13 cellular contexts compared by ENCODE assay signal in the genomic region with DNA sequence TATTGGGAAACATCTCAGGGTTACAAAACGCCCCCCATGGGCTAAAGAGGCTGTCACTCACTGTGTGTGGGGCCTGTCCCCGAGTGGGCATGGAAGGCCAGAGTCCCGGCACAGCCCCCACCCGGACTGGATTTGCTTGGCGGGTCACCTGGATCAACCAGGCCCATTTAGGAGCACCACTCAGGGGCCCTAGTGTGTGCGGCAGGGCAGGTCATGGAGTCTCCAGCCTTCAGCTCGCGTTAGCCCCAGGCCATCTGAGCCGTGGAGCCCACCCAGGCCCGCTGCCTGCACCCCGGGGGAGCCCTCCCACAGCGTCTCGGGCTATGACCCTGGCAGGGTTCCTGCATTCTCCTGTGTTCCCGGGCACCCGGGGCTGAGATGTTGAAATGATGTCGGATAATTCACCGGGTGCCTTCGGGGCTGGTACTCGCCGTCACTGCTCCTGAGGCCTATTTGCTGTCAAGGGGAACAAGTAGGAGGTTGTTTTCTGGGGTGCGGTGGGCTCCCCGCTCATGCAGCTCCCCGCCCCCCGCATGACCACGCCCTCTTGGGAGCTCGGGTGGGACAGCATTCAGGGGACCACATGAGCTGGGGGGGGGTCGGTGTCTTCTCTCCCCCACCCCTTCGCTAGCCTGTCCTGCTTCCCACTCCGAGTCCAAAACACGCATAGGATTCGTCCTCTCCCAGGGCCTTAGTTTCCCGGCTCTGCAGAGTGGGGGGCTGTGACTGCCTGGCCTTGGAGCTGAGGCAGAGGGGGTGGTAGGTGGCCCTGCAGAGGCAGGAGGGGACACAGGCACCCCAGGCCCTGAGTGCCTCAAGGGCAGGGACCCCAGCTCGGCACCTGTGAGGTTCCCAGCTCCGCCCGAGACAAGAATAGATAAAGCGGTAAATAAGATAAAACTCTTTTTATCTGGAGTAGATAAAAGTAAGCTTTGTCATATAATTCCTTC.
A peak's percentile ranks its signal among the peaks of the same experiment; 100 is the strongest.
DNase-seq lines count a peak whose midpoint lies in the region; ATAC-seq and TF ChIP-seq lines count a peak whose summit lies in the region.
"Had no signal": no experiment of that assay in that cellular context is flagged by ENCODE, and none has a peak within 500 bp of the region (broad histone marks: within the 10 kb centered on the region; RNA-seq: fewer than 3 reads in every experiment).

No MANE protein-coding gene starts in this region.

- H3K4me3 ChIP-seq in coronary artery (no peak overlapping the region), aorta (ENCODE audit: low read length in 2 of 2) (no peak overlapping the region)

- no peak overlapping the region for H3K27ac Mint-ChIP-seq in activated naive CD8-positive, alpha-beta T cell treated with anti-CD3 and anti-CD28 coated beads, Interleukin-2, amount 10 ng/mL, durations not matched to agents 7 days and 5 days
- H3K27ac Mint-ChIP-seq in activated naive CD8-positive, alpha-beta T cell treated with anti-CD3 and anti-CD28 coated beads for 36 hours = no peak overlapping the region
- no peak overlapping the region for H3K27ac Mint-ChIP-seq in natural killer cell treated with Interleukin-12 subunit alpha and Interleukin-12 subunit beta and Interleukin-15 and Interleukin-18, amount 100 ng/mL, for 72 hours
- H3K27ac Mint-ChIP-seq: activated T-helper 17 cell treated with anti-CD3 and anti-CD28 coated beads, Interleukin-2, amount 50 U/mL, for 72 hours; type B pancreatic cell had no signal

- no peaks in the 10 kb centered on the region for H3K4me1 ChIP-seq in aorta (ENCODE audit: control insufficient read depth in 1 of 2, insufficient read depth in 2 of 2, low read length in 2 of 2)

- no peaks in the 10 kb centered on the region for H3K36me3 Mint-ChIP-seq in activated naive CD8-positive, alpha-beta T cell treated with anti-CD3 and anti-CD28 coated beads, Interleukin-2, amount 10 ng/mL, durations not matched to agents 7 days and 5 days
- H3K36me3 Mint-ChIP-seq in activated naive CD8-positive, alpha-beta T cell treated with anti-CD3 and anti-CD28 coated beads for 36 hours = no peaks in the 10 kb centered on the region
- no peaks in the 10 kb centered on the region for H3K36me3 Mint-ChIP-seq in natural killer cell treated with Interleukin-12 subunit alpha and Interleukin-12 subunit beta and Interleukin-15 and Interleukin-18, amount 100 ng/mL, for 72 hours
- H3K36me3 Mint-ChIP-seq: type B pancreatic cell had no signal

- H3K27me3 Mint-ChIP-seq in activated naive CD8-positive, alpha-beta T cell treated with anti-CD3 and anti-CD28 coated beads, Interleukin-2, amount 10 ng/mL, durations not matched to agents 7 days and 5 days = no peaks in the 10 kb centered on the region
- no peaks in the 10 kb centered on the region for H3K27me3 Mint-ChIP-seq in activated naive CD8-positive, alpha-beta T cell treated with anti-CD3 and anti-CD28 coated beads for 36 hours
- H3K27me3 Mint-ChIP-seq in natural killer cell treated with Interleukin-12 subunit alpha and Interleukin-12 subunit beta and Interleukin-15 and Interleukin-18, amount 100 ng/mL, for 72 hours = peaks cover 12% of the 10 kb centered on the region in 2 donors
- H3K27me3 Mint-ChIP-seq: activated T-helper 17 cell treated with anti-CD3 and anti-CD28 coated beads, Interleukin-2, amount 50 U/mL, for 72 hours had no signal

- no peaks in the 10 kb centered on the region for H3K27me3 ChIP-seq in aorta (ENCODE audit: control insufficient read depth in 1 of 2, insufficient read depth in 2 of 2, low read length in 1 of 2)

- H3K9me3 ChIP-seq in aorta (ENCODE audit: control insufficient read depth, low read length) = no peaks in the 10 kb centered on the region

- WGBS in aorta, 2 donors = 77 to 82% methylated on average over 36 of the region's 36 CpGs

- no peak overlapping the region for H3K4me3 Mint-ChIP-seq in activated naive CD8-positive, alpha-beta T cell treated with anti-CD3 and anti-CD28 coated beads, Interleukin-2, amount 10 ng/mL, durations not matched to agents 7 days and 5 days
- no peak overlapping the region for H3K4me3 Mint-ChIP-seq in activated naive CD8-positive, alpha-beta T cell treated with anti-CD3 and anti-CD28 coated beads for 36 hours
- H3K4me3 Mint-ChIP-seq in natural killer cell treated with Interleukin-12 subunit alpha and Interleukin-12 subunit beta and Interleukin-15 and Interleukin-18, amount 100 ng/mL, for 72 hours = no peak overlapping the region
- H3K4me3 Mint-ChIP-seq: activated T-helper 17 cell treated with anti-CD3 and anti-CD28 coated beads, Interleukin-2, amount 50 U/mL, for 72 hours; type B pancreatic cell had no signal

- H3K4me1 Mint-ChIP-seq in activated naive CD8-positive, alpha-beta T cell treated with anti-CD3 and anti-CD28 coated beads, Interleukin-2, amount 10 ng/mL, durations not matched to agents 7 days and 5 days = peaks cover 8% of the 10 kb centered on the region
- H3K4me1 Mint-ChIP-seq in activated naive CD8-positive, alpha-beta T cell treated with anti-CD3 and anti-CD28 coated beads for 36 hours = peaks cover 18% of the 10 kb centered on the region
- no peaks in the 10 kb centered on the region for H3K4me1 Mint-ChIP-seq in natural killer cell treated with Interleukin-12 subunit alpha and Interleukin-12 subunit beta and Interleukin-15 and Interleukin-18, amount 100 ng/mL, for 72 hours (ENCODE audit: low read depth in 2 of 2)
- H3K4me1 Mint-ChIP-seq: activated T-helper 17 cell treated with anti-CD3 and anti-CD28 coated beads, Interleukin-2, amount 50 U/mL, for 72 hours had no signal

- intact Hi-C loops in aorta (cut with DNase I) = no loop called here

- no peak for TF ChIP-seq CTCF in coronary artery (IDR thresholded peaks at IDR 0.05)

- H3K36me3 ChIP-seq in aorta (ENCODE audit: control insufficient read depth in 1 of 2, insufficient read depth in 2 of 2, low read length in 1 of 2) = no peaks in the 10 kb centered on the region

- POLR2A ChIA-PET in activated naive CD8-positive, alpha-beta T cell treated with anti-CD3 and anti-CD28 coated beads, Interleukin-2, amount 10 ng/mL, durations not matched to agents 7 days and 5 days (lab: Charles Lee) = interaction anchor here (0.6 kb wide), 1 partner anchor 80 kb away, joined by 3 read pairs; no protein-coding TSS in a partner anchor

- DNase-seq in activated naive CD8-positive, alpha-beta T cell treated with anti-CD3 and anti-CD28 coated beads, Interleukin-2, amount 10 ng/mL, durations not matched to agents 7 days and 5 days = peak; percentile 22
- no peak for DNase-seq in activated naive CD8-positive, alpha-beta T cell treated with anti-CD3 and anti-CD28 coated beads for 36 hours
- peak; percentile 56 for DNase-seq in coronary artery (ENCODE audit: low spot score)
- DNase-seq in natural killer cell treated with Interleukin-12 subunit alpha and Interleukin-12 subunit beta and Interleukin-15 and Interleukin-18, amount 100 ng/mL, for 72 hours (ENCODE audit: low spot score) = peak; percentile 45
- peak; percentile 30 to 66 for DNase-seq in aorta
- no peak for DNase-seq in RPMI8226
- DNase-seq: DMS53, NCI-H526 treated with DMSO at 0.1 percent for 48 hours, SHP77 treated with DMSO at 0.1 percent for 48 hours had no signal

- no peak for ATAC-seq in activated naive CD8-positive, alpha-beta T cell treated with anti-CD3 and anti-CD28 coated beads, Interleukin-2, amount 10 ng/mL, durations not matched to agents 7 days and 5 days (ENCODE audit: low read depth)
- ATAC-seq in natural killer cell treated with Interleukin-12 subunit alpha and Interleukin-12 subunit beta and Interleukin-15 and Interleukin-18, amount 100 ng/mL, for 72 hours = no peak
- ATAC-seq in aorta (ENCODE audit: low FRiP score) (no peak), HG03280 (IDR thresholded peaks at IDR 0.05; ENCODE audit: unreplicated experiment) (no peak), GM18498 (IDR thresholded peaks at IDR 0.05; ENCODE audit: unreplicated experiment) (no peak)
- ATAC-seq: activated T-helper 17 cell treated with anti-CD3 and anti-CD28 coated beads, Interleukin-2, amount 50 U/mL, for 72 hours had no signal

- no peak overlapping the region for H3K27ac ChIP-seq in coronary artery
- H3K27ac ChIP-seq in aorta (ENCODE audit: low read depth in 1 of 2, low read length in 2 of 2) = no peak overlapping the region

- H3K9me3 Mint-ChIP-seq in activated naive CD8-positive, alpha-beta T cell treated with anti-CD3 and anti-CD28 coated beads, Interleukin-2, amount 10 ng/mL, durations not matched to agents 7 days and 5 days = no peaks in the 10 kb centered on the region
- H3K9me3 Mint-ChIP-seq in activated naive CD8-positive, alpha-beta T cell treated with anti-CD3 and anti-CD28 coated beads for 36 hours = no peaks in the 10 kb centered on the region
- H3K9me3 Mint-ChIP-seq in natural killer cell treated with Interleukin-12 subunit alpha and Interleukin-12 subunit beta and Interleukin-15 and Interleukin-18, amount 100 ng/mL, for 72 hours = no peaks in the 10 kb centered on the region
- H3K9me3 Mint-ChIP-seq: activated T-helper 17 cell treated with anti-CD3 and anti-CD28 coated beads, Interleukin-2, amount 50 U/mL, for 72 hours; type B pancreatic cell had no signal

Comparison
In these comparisons a context has a peak if more than half of its experiments do, and no peak if none do; other contexts are left out.
1. DNase-seq: peak in activated naive CD8-positive, alpha-beta T cell treated with anti-CD3 and anti-CD28 coated beads, Interleukin-2, amount 10 ng/mL, durations not matched to agents 7 days and 5 days (single experiment), coronary artery (single experiment), natural killer cell treated with Interleukin-12 subunit alpha and Interleukin-12 subunit beta and Interleukin-15 and Interleukin-18, amount 100 ng/mL, for 72 hours (single experiment) and aorta (2 of 2); none in activated naive CD8-positive, alpha-beta T cell treated with anti-CD3 and anti-CD28 coated beads for 36 hours (single experiment) and RPMI8226 (single experiment).